ENCODE assay signal across 16 cellular contexts in the genomic region with DNA sequence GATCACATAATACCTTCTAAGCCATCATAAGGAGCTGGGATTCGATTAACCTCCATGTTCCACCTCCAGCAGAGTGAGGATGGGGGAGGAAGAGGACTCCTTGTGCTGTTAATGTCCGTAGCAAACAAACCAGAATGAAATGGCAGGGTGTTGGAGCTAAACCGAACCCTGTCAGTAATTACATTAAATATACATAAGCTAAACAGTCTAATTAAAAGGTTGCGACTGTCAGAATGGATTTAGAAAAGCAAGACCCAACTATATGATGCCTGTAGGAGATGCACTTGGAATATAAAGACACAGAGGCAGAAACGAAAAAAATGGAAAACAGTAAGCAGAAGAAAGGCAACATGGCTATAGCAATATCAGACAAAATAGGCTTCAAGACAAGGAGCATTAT.
"Had no signal": no experiment of that assay in that cellular context is flagged by ENCODE, and none has a peak within 500 bp of the region (broad histone marks: within the 10 kb centered on the region; RNA-seq: fewer than 3 reads in every experiment).

No MANE protein-coding gene starts in this region.

- H3K27me3 ChIP-seq: cardiac muscle cell, right atrium auricular region, testis, upper lobe of left lung had no signal

- ATAC-seq: activated naive CD4-positive, alpha-beta T cell treated with anti-CD3 and anti-CD28 coated beads, Interleukin-2, amount 50 U/mL, for 72 hours; esophagus mucosa; left lobe of liver; naive thymus-derived CD8-positive, alpha-beta T cell; stimulated activated naive CD8-positive, alpha-beta T cell treated with anti-CD3 and anti-CD28 coated beads, Interleukin-15, Interleukin-2, amounts not matched to agents 100 U/mL and 50 U/mL, for 24 hours had no signal

- H3K27ac ChIP-seq: cardiac muscle cell, right atrium auricular region, testis had no signal

- H3K36me3 ChIP-seq: cardiac muscle cell, right atrium auricular region had no signal

- H3K4me3 ChIP-seq: cardiac muscle cell, right atrium auricular region, testis, upper lobe of left lung had no signal

- H3K9me3 ChIP-seq: right atrium auricular region, testis, upper lobe of left lung had no signal

- H3K27me3 Mint-ChIP-seq: naive thymus-derived CD8-positive, alpha-beta T cell had no signal

- H3K4me1 ChIP-seq: testis had no signal

- H3K9me3 Mint-ChIP-seq: activated naive CD4-positive, alpha-beta T cell treated with anti-CD3 and anti-CD28 coated beads, Interleukin-2, amount 50 U/mL, for 72 hours; naive thymus-derived CD8-positive, alpha-beta T cell had no signal

- DNase-seq: activated CD4-positive, CD25-positive, alpha-beta regulatory T cell treated with anti-CD3 and anti-CD28 coated beads, Interleukin-2, amount 50 U/mL, for 72 hours; activated CD8-positive, alpha-beta memory T cell treated with anti-CD3 and anti-CD28 coated beads for 24 hours; mesenchymal stem cell; naive thymus-derived CD8-positive, alpha-beta T cell; occipital lobe; stimulated activated CD4-positive, alpha-beta T cell treated with anti-CD3 and anti-CD28 coated beads, Interleukin-15, amount 100 ng/mL, for 24 hours; stimulated activated CD4-positive, alpha-beta T cell treated with anti-CD3 and anti-CD28 coated beads, Interleukin-4, amount 100 ng/mL, for 4 hours; stimulated activated CD8-positive, alpha-beta memory T cell treated with anti-CD3 and anti-CD28 coated beads, Interleukin-4, amount 100 ng/mL, for 48 hours; stimulated activated naive CD8-positive, alpha-beta T cell treated with anti-CD3 and anti-CD28 coated beads, Interleukin-15, Interleukin-2, amounts not matched to agents 100 U/mL and 50 U/mL, for 24 hours; testis; upper lobe of left lung had no signal
